ENCODE assay signal across 25 cellular contexts in the genomic region with DNA sequence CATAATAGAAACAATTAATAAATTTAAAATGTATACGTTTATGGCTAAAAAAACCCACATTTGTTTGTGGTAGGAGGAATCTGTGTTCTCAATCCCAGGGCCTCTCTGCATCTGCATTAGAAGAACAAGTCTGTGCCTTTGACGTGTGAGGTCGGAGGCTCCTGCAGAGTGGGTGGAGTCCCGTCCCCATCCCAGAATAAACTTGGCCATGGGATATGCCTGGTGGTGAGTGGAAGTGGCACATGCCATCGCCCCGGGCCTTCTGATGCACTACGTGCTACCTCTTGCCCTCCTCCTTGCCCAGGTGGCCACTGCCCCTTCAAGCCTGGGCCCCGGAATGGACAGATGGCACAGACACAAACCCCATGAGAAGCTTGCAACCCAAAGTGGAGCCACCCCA.
DNase-seq lines count a peak whose midpoint lies in the region; ATAC-seq, FAIRE-seq and TF ChIP-seq lines count a peak whose summit lies in the region.
"Had no signal": no experiment of that assay in that cellular context is flagged by ENCODE, and none has a peak within 500 bp of the region (broad histone marks: within the 10 kb centered on the region; RNA-seq: fewer than 3 reads in every experiment).

No MANE protein-coding gene starts in this region.

- ATAC-seq in HepG2 (no peak), GM21360 (IDR thresholded peaks at IDR 0.05; ENCODE audit: unreplicated experiment) (no peak)
- ATAC-seq: K562 had no signal

- H2AFZ ChIP-seq in HepG2 (ENCODE audit: low read length): no peak overlapping the region
- H2AFZ ChIP-seq: PC-9 had no signal

- H3K4me1 ChIP-seq in NT2/D1 (ENCODE audit: insufficient read depth, insufficient read length): no peaks in the 10 kb centered on the region
- H3K4me1 ChIP-seq in iPS-15b (ENCODE audit: control insufficient read depth, insufficient read depth, low read length): peaks cover 25% of the 10 kb centered on the region
- peaks cover 27% of the 10 kb centered on the region for H3K4me1 ChIP-seq in stomach smooth muscle (ENCODE audit: control insufficient read depth, insufficient read depth, low read length)
- H3K4me1 ChIP-seq in HepG2 (ENCODE audit: insufficient read depth, low read length): no peaks in the 10 kb centered on the region
- H3K4me1 ChIP-seq: BLaER1, SJSA1 had no signal

- CTCF ChIA-PET in HepG2 (lab: Yijun Ruan, JAX; ENCODE audit: low intra/inter-chr PET ratio, low total read pairs): no interaction called here

- TF ChIP-seq POLR2A in HepG2 (IDR thresholded peaks at IDR 0.05; ENCODE audit: insufficient read depth in 1 of 2, low read depth in 2 of 2, low read length in 2 of 2): no peak

- no peak for FAIRE-seq in HepG2 (lab: Jason Lieb, UNC)
- FAIRE-seq: A204.1, G401.6, GM12891, K562 had no signal

- intact Hi-C loops in HepG2 (cut with micrococcal nuclease; ENCODE audit: unreplicated experiment): no loop called here

- TF ChIP-seq RAD21 in HepG2 (CRISPR knock-in tag; IDR thresholded peaks at IDR 0.05): no peak

- H3K4me2 ChIP-seq in HepG2 (ENCODE audit: low read depth, low read length): no peak overlapping the region
- H3K4me2 ChIP-seq: BLaER1, PC-9 had no signal

- POLR2A ChIA-PET in HepG2 (lab: Yijun Ruan, JAX): no interaction called here

- H3K4me3 ChIP-seq in NT2/D1 (ENCODE audit: insufficient read length, low read depth): no peak overlapping the region
- peak overlapping the region; percentile 12 for H3K4me3 ChIP-seq in iPS-15b (ENCODE audit: low read depth, low read length)
- no peak overlapping the region for H3K4me3 ChIP-seq in stomach smooth muscle (ENCODE audit: low read length in 2 of 2)
- H3K4me3 ChIP-seq in HepG2 (replicated peaks in 1 of 3; ENCODE audit: insufficient read depth in 1 of 3, low read depth in 2 of 3, low read length in 3 of 3): no peak overlapping the region
- H3K4me3 ChIP-seq: BLaER1, K562, PC-9, SJSA1 had no signal

- H4K20me1 ChIP-seq in HepG2 (ENCODE audit: insufficient read depth, low read length): no peaks in the 10 kb centered on the region
- H4K20me1 ChIP-seq: BLaER1 had no signal

- H3K36me3 ChIP-seq in NT2/D1 (ENCODE audit: insufficient read depth, insufficient read length, low read length) (no peaks in the 10 kb centered on the region), iPS-15b (ENCODE audit: control insufficient read depth, insufficient read depth, low read length) (no peaks in the 10 kb centered on the region), stomach smooth muscle (ENCODE audit: control insufficient read depth in 2 of 2, insufficient read depth in 2 of 2, low read length in 2 of 2) (no peaks in the 10 kb centered on the region), HepG2 (replicated peaks in 1 of 2; ENCODE audit: control insufficient read depth in 1 of 2, insufficient read depth in 2 of 2, low read length in 2 of 2) (no peaks in the 10 kb centered on the region)
- H3K36me3 ChIP-seq: BLaER1, SJSA1 had no signal

- 0% methylated on average over 8 of the region's 8 CpGs for WGBS in HepG2 (ENCODE audit: low lambda C conversion rate)

- no TSS peak for BruUV-seq in HepG2 (replicated peaks; lab: Mats Ljungman, UMichigan)

- TF ChIP-seq EP300 in HepG2 (IDR thresholded peaks at IDR 0.05; ENCODE audit: low read depth in 2 of 2, low read length in 2 of 2) (no peak), HepG2 (CRISPR knock-in tag; IDR thresholded peaks at IDR 0.05; ENCODE audit: borderline replicate concordance) (no peak)

- TF ChIP-seq CTCF in C4-2B (conservative IDR thresholded peaks at IDR 0.05): no peak
- no peak for TF ChIP-seq CTCF in HepG2 (CRISPR knock-in tag; IDR thresholded peaks at IDR 0.05)

- DNase-seq in NT2/D1 (ENCODE audit: low read depth, low spot score) (peak; percentile 38), HepG2 (ENCODE audit: low spot score) (no peak)
- no peak for DNase-seq in stimulated activated CD4-positive, alpha-beta T cell treated with anti-CD3 and anti-CD28 coated beads, Interleukin-4, amount 100 ng/mL, for 1 hour
- DNase-seq: CD4-positive, alpha-beta T cell; DMS53; NCI-H1105 treated with DMSO at 0.1 percent for 48 hours; NCI-H146; NCI-H1930; NCI-H2107; NCI-H446; NCI-H526; NCI-H82; NK-92 treated with Interleukin-12 subunit alpha and Interleukin-12 subunit beta, amount 100 ng/mL, for 24 hours; PC-9; Right ventricle myocardium superior had no signal

- H3K9me3 ChIP-seq in NT2/D1 (ENCODE audit: insufficient read depth, low read length): no peaks in the 10 kb centered on the region
- H3K9me3 ChIP-seq in iPS-15b (ENCODE audit: control insufficient read depth, insufficient read depth, low read length): no peaks in the 10 kb centered on the region
- H3K9me3 ChIP-seq in stomach smooth muscle (ENCODE audit: control insufficient read depth in 2 of 2, low read length in 2 of 2): no peaks in the 10 kb centered on the region
- H3K9me3 ChIP-seq in HepG2 (ENCODE audit: low read length): no peaks in the 10 kb centered on the region
- H3K9me3 ChIP-seq: BLaER1, SJSA1 had no signal

- in situ Hi-C loops in HepG2 (cut with HindIII; ENCODE audit: extremely low pct_ligation_motif_present, low pct_unique_long_range_greater_than_20kb): no loop called here

- peak overlapping the region; percentile 44 for H3K27ac ChIP-seq in C4-2B
- H3K27ac ChIP-seq in stomach smooth muscle (ENCODE audit: low read length): peak overlapping the region; percentile 37
- H3K27ac ChIP-seq in HepG2 (ENCODE audit: extremely low read length, insufficient read depth, low read length): no peak overlapping the region
- H3K27ac ChIP-seq: BLaER1, PC-9, SJSA1 had no signal

- no peaks in the 10 kb centered on the region for H3K27me3 ChIP-seq in NT2/D1 (ENCODE audit: insufficient read depth, insufficient read length)
- no peaks in the 10 kb centered on the region for H3K27me3 ChIP-seq in iPS-15b (ENCODE audit: control insufficient read depth, insufficient read depth, low read length)
- H3K27me3 ChIP-seq in stomach smooth muscle (ENCODE audit: control insufficient read depth in 1 of 2, insufficient read depth in 2 of 2, low read length in 2 of 2): no peaks in the 10 kb centered on the region
- no peaks in the 10 kb centered on the region for H3K27me3 ChIP-seq in HepG2 (ENCODE audit: control insufficient read depth in 1 of 2, insufficient read depth in 2 of 2, low read length in 2 of 2)
- H3K27me3 ChIP-seq: BLaER1 had no signal

- no peak overlapping the region for H3K9ac ChIP-seq in NT2/D1 (ENCODE audit: insufficient read length, low read depth)
- no peak overlapping the region for H3K9ac ChIP-seq in iPS-15b (ENCODE audit: low read depth, low read length)
- H3K9ac ChIP-seq in stomach smooth muscle (ENCODE audit: low read length in 2 of 2): no peak overlapping the region
- H3K9ac ChIP-seq in HepG2 (ENCODE audit: insufficient read depth, low read depth, low read length): no peak overlapping the region
- H3K9ac ChIP-seq: BLaER1 had no signal

- H3K79me2 ChIP-seq in HepG2 (ENCODE audit: insufficient read depth, low read length): no peaks in the 10 kb centered on the region

TF ChIP-seq in HepG2, 621 proteins besides CTCF, POLR2A, EP300 and RAD21 (continues in another document):
- TF ChIP-seq, protein P1, sequence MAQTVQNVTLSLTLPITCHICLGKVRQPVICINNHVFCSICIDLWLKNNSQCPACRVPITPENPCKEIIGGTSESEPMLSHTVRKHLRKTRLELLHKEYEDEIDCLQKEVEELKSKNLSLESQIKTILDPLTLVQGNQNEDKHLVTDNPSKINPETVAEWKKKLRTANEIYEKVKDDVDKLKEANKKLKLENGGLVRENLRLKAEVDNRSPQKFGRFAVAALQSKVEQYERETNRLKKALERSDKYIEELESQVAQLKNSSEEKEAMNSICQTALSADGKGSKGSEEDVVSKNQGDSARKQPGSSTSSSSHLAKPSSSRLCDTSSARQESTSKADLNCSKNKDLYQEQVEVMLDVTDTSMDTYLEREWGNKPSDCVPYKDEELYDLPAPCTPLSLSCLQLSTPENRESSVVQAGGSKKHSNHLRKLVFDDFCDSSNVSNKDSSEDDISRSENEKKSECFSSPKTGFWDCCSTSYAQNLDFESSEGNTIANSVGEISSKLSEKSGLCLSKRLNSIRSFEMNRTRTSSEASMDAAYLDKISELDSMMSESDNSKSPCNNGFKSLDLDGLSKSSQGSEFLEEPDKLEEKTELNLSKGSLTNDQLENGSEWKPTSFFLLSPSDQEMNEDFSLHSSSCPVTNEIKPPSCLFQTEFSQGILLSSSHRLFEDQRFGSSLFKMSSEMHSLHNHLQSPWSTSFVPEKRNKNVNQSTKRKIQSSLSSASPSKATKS (CRISPR knock-in tag; IDR thresholded peaks at IDR 0.05): no peak
- no peak for TF ChIP-seq ZNF878 (CRISPR knock-in tag; IDR thresholded peaks at IDR 0.05)
- no peak for TF ChIP-seq IKZF4 (CRISPR knock-in tag; IDR thresholded peaks at IDR 0.05; ENCODE audit: borderline replicate concordance, low read depth, not compliant biosample characterization)
- TF ChIP-seq ZNF761 (CRISPR knock-in tag; conservative IDR thresholded peaks at IDR 0.05): no peak
- no peak for TF ChIP-seq MAFG (CRISPR knock-in tag; IDR thresholded peaks at IDR 0.05)
- TF ChIP-seq, protein P2, sequence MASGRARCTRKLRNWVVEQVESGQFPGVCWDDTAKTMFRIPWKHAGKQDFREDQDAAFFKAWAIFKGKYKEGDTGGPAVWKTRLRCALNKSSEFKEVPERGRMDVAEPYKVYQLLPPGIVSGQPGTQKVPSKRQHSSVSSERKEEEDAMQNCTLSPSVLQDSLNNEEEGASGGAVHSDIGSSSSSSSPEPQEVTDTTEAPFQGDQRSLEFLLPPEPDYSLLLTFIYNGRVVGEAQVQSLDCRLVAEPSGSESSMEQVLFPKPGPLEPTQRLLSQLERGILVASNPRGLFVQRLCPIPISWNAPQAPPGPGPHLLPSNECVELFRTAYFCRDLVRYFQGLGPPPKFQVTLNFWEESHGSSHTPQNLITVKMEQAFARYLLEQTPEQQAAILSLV (CRISPR knock-in tag; IDR thresholded peaks at IDR 0.05; ENCODE audit: borderline replicate concordance): no peak
- TF ChIP-seq, protein P3, sequence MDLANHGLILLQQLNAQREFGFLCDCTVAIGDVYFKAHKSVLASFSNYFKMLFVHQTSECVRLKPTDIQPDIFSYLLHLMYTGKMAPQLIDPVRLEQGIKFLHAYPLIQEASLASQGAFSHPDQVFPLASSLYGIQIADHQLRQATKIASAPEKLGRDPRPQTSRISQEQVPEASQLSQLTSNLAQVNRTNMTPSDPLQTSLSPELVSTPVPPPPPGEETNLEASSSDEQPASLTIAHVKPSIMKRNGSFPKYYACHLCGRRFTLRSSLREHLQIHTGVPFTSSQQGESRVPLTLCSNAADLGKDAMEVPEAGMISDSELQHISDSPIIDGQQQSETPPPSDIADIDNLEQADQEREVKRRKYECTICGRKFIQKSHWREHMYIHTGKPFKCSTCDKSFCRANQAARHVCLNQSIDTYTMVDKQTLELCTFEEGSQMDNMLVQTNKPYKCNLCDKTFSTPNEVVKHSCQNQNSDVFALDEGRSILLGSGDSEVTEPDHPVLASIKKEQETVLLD (CRISPR knock-in tag; IDR thresholded peaks at IDR 0.05; ENCODE audit: low read depth): no peak
- no peak for TF ChIP-seq SSRP1 (CRISPR knock-in tag; IDR thresholded peaks at IDR 0.05)
